23 cellular contexts compared by ENCODE assay signal in the genomic region with DNA sequence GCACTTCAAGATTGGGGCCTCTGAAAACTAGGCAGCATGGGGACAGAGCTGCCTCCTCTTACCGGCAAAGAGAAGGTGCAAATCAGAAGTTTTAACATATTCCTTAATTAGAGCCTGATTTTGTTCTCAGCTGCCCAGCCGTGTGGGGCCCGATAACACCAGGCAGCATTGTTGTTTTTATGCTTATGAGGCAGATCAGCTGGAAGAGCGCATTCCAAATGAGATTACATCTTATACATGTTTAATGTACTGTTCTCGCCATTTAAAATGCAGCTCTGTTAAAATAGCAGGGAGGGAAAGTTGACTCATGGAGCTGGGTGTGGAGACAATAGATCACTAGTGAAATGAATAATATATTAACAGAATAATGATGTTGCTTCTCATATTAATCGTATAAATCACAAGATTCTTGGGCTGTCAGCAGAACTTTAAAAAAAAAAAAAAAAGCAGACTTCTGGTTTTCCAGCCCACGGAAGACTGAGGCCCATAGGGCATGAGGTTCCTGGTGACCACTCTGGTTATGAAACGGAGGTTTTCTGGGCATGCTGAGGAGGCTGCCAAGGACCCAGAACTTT.
"Had no signal": no experiment of that assay in that cellular context is flagged by ENCODE, and none has a peak within 500 bp of the region (broad histone marks: within the 10 kb centered on the region; RNA-seq: fewer than 3 reads in every experiment).

No MANE protein-coding gene starts in this region.

- H3K4me3 Mint-ChIP-seq: activated CD4-positive, alpha-beta T cell treated with anti-CD3 and anti-CD28 coated beads, Interleukin-2, amount 10 ng/mL, durations not matched to agents 7 days and 5 days; activated CD8-positive, alpha-beta memory T cell treated with anti-CD3 and anti-CD28 coated beads, Interleukin-2, amount 10 ng/mL, durations not matched to agents 7 days and 5 days; activated CD8-positive, alpha-beta T cell treated with anti-CD3 and anti-CD28 coated beads for 36 hours; activated naive CD4-positive, alpha-beta T cell treated with anti-CD3 and anti-CD28 coated beads, Interleukin-2, amount 10 ng/mL, durations not matched to agents 7 days and 5 days; effector memory CD8-positive, alpha-beta T cell had no signal

- H3K36me3 Mint-ChIP-seq: activated naive CD4-positive, alpha-beta T cell treated with anti-CD3 and anti-CD28 coated beads, Interleukin-2, amount 10 ng/mL, durations not matched to agents 7 days and 5 days had no signal

- H3K27me3 ChIP-seq: colonic mucosa, upper lobe of left lung had no signal

- H3K27ac ChIP-seq: colonic mucosa, dorsolateral prefrontal cortex, esophagus muscularis mucosa, gastroesophageal sphincter, heart left ventricle, left ventricle myocardium inferior, thoracic aorta, upper lobe of left lung, WERI-Rb-1 had no signal

- H3K4me3 ChIP-seq: colonic mucosa, dorsolateral prefrontal cortex, esophagus muscularis mucosa, gastroesophageal sphincter, heart left ventricle, left ventricle myocardium inferior, thoracic aorta, upper lobe of left lung had no signal

- H3K4me1 ChIP-seq: colonic mucosa, esophagus muscularis mucosa, gastroesophageal sphincter, left ventricle myocardium inferior, upper lobe of left lung had no signal

- H3K9me3 ChIP-seq: colonic mucosa, thoracic aorta, upper lobe of left lung had no signal

- H3K27ac Mint-ChIP-seq: activated CD4-positive, alpha-beta T cell treated with anti-CD3 and anti-CD28 coated beads, Interleukin-2, amount 10 ng/mL, durations not matched to agents 7 days and 5 days; activated CD8-positive, alpha-beta memory T cell treated with anti-CD3 and anti-CD28 coated beads, Interleukin-2, amount 10 ng/mL, durations not matched to agents 7 days and 5 days; activated CD8-positive, alpha-beta T cell treated with anti-CD3 and anti-CD28 coated beads for 36 hours; activated naive CD4-positive, alpha-beta T cell treated with anti-CD3 and anti-CD28 coated beads, Interleukin-2, amount 10 ng/mL, durations not matched to agents 7 days and 5 days; effector memory CD8-positive, alpha-beta T cell had no signal

- H3K4me1 Mint-ChIP-seq: activated CD4-positive, alpha-beta T cell treated with anti-CD3 and anti-CD28 coated beads, Interleukin-2, amount 10 ng/mL, durations not matched to agents 7 days and 5 days; activated CD8-positive, alpha-beta memory T cell treated with anti-CD3 and anti-CD28 coated beads, Interleukin-2, amount 10 ng/mL, durations not matched to agents 7 days and 5 days; activated naive CD4-positive, alpha-beta T cell treated with anti-CD3 and anti-CD28 coated beads, Interleukin-2, amount 10 ng/mL, durations not matched to agents 7 days and 5 days had no signal

- ATAC-seq: activated CD8-positive, alpha-beta memory T cell treated with anti-CD3 and anti-CD28 coated beads, Interleukin-2, amount 10 ng/mL, durations not matched to agents 7 days and 5 days; activated CD8-positive, alpha-beta T cell treated with anti-CD3 and anti-CD28 coated beads for 36 hours; effector memory CD8-positive, alpha-beta T cell; gastroesophageal sphincter; heart left ventricle had no signal

- FAIRE-seq: keratinocyte, TTC549 had no signal

- DNase-seq: activated CD4-positive, alpha-beta T cell treated with anti-CD3 and anti-CD28 coated beads, Interleukin-2, amount 10 ng/mL, durations not matched to agents 7 days and 5 days; activated CD4-positive, CD25-positive, alpha-beta regulatory T cell treated with anti-CD3 and anti-CD28 coated beads, Interleukin-2, amount 50 U/mL, for 72 hours; activated CD8-positive, alpha-beta memory T cell treated with anti-CD3 and anti-CD28 coated beads, Interleukin-2, amount 10 ng/mL, durations not matched to agents 7 days and 5 days; activated CD8-positive, alpha-beta T cell treated with anti-CD3 and anti-CD28 coated beads for 36 hours; activated effector memory CD4-positive, alpha-beta T cell treated with anti-CD3 and anti-CD28 coated beads, Interleukin-2, amount 50 U/mL, for 16 hours; activated naive CD4-positive, alpha-beta T cell treated with anti-CD3 and anti-CD28 coated beads, Interleukin-2, amount 10 ng/mL, durations not matched to agents 7 days and 5 days; activated T-cell treated with anti-CD3 and anti-CD28 coated beads for 4 hours; colonic mucosa; dorsolateral prefrontal cortex; effector memory CD8-positive, alpha-beta T cell; heart left ventricle; left ventricle myocardium inferior; retina; stimulated activated CD4-positive, alpha-beta T cell treated with anti-CD3 and anti-CD28 coated beads, Interleukin-2, amount 100 ng/mL, for 48 hours; stimulated activated naive CD4-positive, alpha-beta T cell; T-helper 1 cell; upper lobe of left lung; WERI-Rb-1 had no signal

- H3K27me3 Mint-ChIP-seq: activated CD4-positive, alpha-beta T cell treated with anti-CD3 and anti-CD28 coated beads, Interleukin-2, amount 10 ng/mL, durations not matched to agents 7 days and 5 days; activated CD8-positive, alpha-beta memory T cell treated with anti-CD3 and anti-CD28 coated beads, Interleukin-2, amount 10 ng/mL, durations not matched to agents 7 days and 5 days had no signal

- H3K36me3 ChIP-seq: colonic mucosa, esophagus muscularis mucosa, gastroesophageal sphincter, heart left ventricle, left ventricle myocardium inferior, thoracic aorta, upper lobe of left lung, WERI-Rb-1 had no signal

- H3K9me3 Mint-ChIP-seq: effector memory CD8-positive, alpha-beta T cell had no signal
